Comparison of ENCODE assay signal across 17 cellular contexts in genomic region chr4:170111546-170111945, GRCh38. TPM values are rescaled to one million over a fixed set of nuclear protein-coding genes. Genes with fewer than 3 reads are reported as not detected.
DNase-seq lines count a peak whose midpoint lies in the region; ATAC-seq and TF ChIP-seq lines count a peak whose summit lies in the region.
"Had no signal": no experiment of that assay in that cellular context is flagged by ENCODE, and none has a peak within 500 bp of the region (broad histone marks: within the 10 kb centered on the region; RNA-seq: fewer than 3 reads in every experiment).

No MANE protein-coding gene starts in this region.

- DNase-seq in NCI-H82 (lab: John Stamatoyannopoulos, UW), result peak; percentile 5
- DNase-seq in NCI-H82 treated with DMSO at 0.1 percent for 48 hours (lab: John Stamatoyannopoulos, UW; ENCODE audit: unreplicated experiment), result no peak
- no peak for DNase-seq in WTC11 (ENCODE audit: low spot score)
- no peak for DNase-seq in glutamatergic neuron
- no peak for DNase-seq in kidney glomerular epithelial cell (lab: John Stamatoyannopoulos, UW)
- DNase-seq: AML-193; CD4-positive, alpha-beta T cell; DMS153; DMS79; GF-D8; HCEC 1CT; IMR-90 had no signal

- H3K4me1 Mint-ChIP-seq in WTC11 (peaks cover 39% of the 10 kb centered on the region), glutamatergic neuron (ENCODE audit: low read depth, unreplicated experiment) (peaks cover 27% of the 10 kb centered on the region)

- CTCF ChIA-PET in WTC11 (lab: Charles Lee), result no interaction called here

- H3K9me3 Mint-ChIP-seq in WTC11 (peaks cover 10% of the 10 kb centered on the region), glutamatergic neuron (ENCODE audit: unreplicated experiment) (peaks cover 2% of the 10 kb centered on the region)
- H3K9me3 Mint-ChIP-seq: CD4-positive, alpha-beta T cell had no signal

- peaks cover 5% of the 10 kb centered on the region for H3K36me3 Mint-ChIP-seq in WTC11
- no peaks in the 10 kb centered on the region for H3K36me3 Mint-ChIP-seq in glutamatergic neuron (ENCODE audit: unreplicated experiment)

- H3K27ac Mint-ChIP-seq in WTC11 (0 out of 2 replicates have a peak overlapping the region, but pooled peaks have one; percentile 65), glutamatergic neuron (ENCODE audit: unreplicated experiment) (peak overlapping the region; percentile 45)
- H3K27ac Mint-ChIP-seq: CD4-positive, alpha-beta T cell had no signal

- ATAC-seq in WTC11 (no peak), HG02588 (IDR thresholded peaks at IDR 0.05; ENCODE audit: unreplicated experiment) (no peak), HG03280 (IDR thresholded peaks at IDR 0.05; ENCODE audit: unreplicated experiment) (no peak)
- ATAC-seq: A549, GM12878, K562 had no signal

- H3K4me3 Mint-ChIP-seq in WTC11 (no peak overlapping the region), glutamatergic neuron (ENCODE audit: unreplicated experiment) (no peak overlapping the region)
- H3K4me3 Mint-ChIP-seq: CD4-positive, alpha-beta T cell had no signal

- no peaks in the 10 kb centered on the region for H3K27me3 Mint-ChIP-seq in WTC11 (ENCODE audit: low read depth)
- no peaks in the 10 kb centered on the region for H3K27me3 Mint-ChIP-seq in glutamatergic neuron (ENCODE audit: unreplicated experiment)
- H3K27me3 Mint-ChIP-seq: CD4-positive, alpha-beta T cell had no signal

- TF ChIP-seq CTCF in WTC11 (IDR thresholded peaks at IDR 0.05) (no peak), glutamatergic neuron (IDR thresholded peaks at IDR 0.05; ENCODE audit: partially characterized antibody, unreplicated experiment) (no peak)

- POLR2A ChIA-PET in WTC11 (lab: Charles Lee), result no interaction called here

TF ChIP-seq in WTC11, 78 proteins besides CTCF, POLR2A, EP300 and RAD21:
- TF ChIP-seq EMX1 (CRISPR knock-in tag; IDR thresholded peaks at IDR 0.05) (no peak), PRDM15 (CRISPR knock-in tag; IDR thresholded peaks at IDR 0.05) (no peak), SMAD4 (CRISPR knock-in tag; IDR thresholded peaks at IDR 0.05) (no peak), ZBTB21 (CRISPR knock-in tag; IDR thresholded peaks at IDR 0.05; ENCODE audit: borderline replicate concordance) (no peak), ZNF219 (CRISPR knock-in tag; IDR thresholded peaks at IDR 0.05; ENCODE audit: borderline replicate concordance) (no peak), NFE2L1 (CRISPR knock-in tag; IDR thresholded peaks at IDR 0.05) (no peak), MLX (CRISPR knock-in tag; IDR thresholded peaks at IDR 0.05) (no peak), FOXK1 (CRISPR knock-in tag; IDR thresholded peaks at IDR 0.05) (no peak), ZNF396 (CRISPR knock-in tag; IDR thresholded peaks at IDR 0.05; ENCODE audit: borderline replicate concordance) (no peak), ZNF671 (CRISPR knock-in tag; IDR thresholded peaks at IDR 0.05) (no peak), TEAD4 (CRISPR knock-in tag; IDR thresholded peaks at IDR 0.05) (no peak), CBFB (CRISPR knock-in tag; IDR thresholded peaks at IDR 0.05; ENCODE audit: low read depth) (no peak), GRHL2 (CRISPR knock-in tag; IDR thresholded peaks at IDR 0.05; ENCODE audit: insufficient replicate concordance, severe bottlenecking) (no peak), E2F4 (CRISPR knock-in tag; IDR thresholded peaks at IDR 0.05; ENCODE audit: borderline replicate concordance, low read depth) (no peak), OVOL2 (CRISPR knock-in tag; IDR thresholded peaks at IDR 0.05; ENCODE audit: borderline replicate concordance) (no peak), ARID4B (CRISPR knock-in tag; IDR thresholded peaks at IDR 0.05; ENCODE audit: borderline replicate concordance) (no peak)

RNA-seq across cellular contexts. Expression of gene AADAT, which starts 21.8 kb away (rescaled TPM):
- total RNA-seq in WTC11 (2021), result 9.1 to 12.3 TPM (median 10.0 TPM) in 3 replicates
- 28.4 TPM for total RNA-seq in glutamatergic neuron (ENCODE audit: unreplicated experiment)
- total RNA-seq: CD4-positive, alpha-beta T cell; GM12878; K562 had no signal
